10 cellular contexts compared by ENCODE assay signal in the genomic region with DNA sequence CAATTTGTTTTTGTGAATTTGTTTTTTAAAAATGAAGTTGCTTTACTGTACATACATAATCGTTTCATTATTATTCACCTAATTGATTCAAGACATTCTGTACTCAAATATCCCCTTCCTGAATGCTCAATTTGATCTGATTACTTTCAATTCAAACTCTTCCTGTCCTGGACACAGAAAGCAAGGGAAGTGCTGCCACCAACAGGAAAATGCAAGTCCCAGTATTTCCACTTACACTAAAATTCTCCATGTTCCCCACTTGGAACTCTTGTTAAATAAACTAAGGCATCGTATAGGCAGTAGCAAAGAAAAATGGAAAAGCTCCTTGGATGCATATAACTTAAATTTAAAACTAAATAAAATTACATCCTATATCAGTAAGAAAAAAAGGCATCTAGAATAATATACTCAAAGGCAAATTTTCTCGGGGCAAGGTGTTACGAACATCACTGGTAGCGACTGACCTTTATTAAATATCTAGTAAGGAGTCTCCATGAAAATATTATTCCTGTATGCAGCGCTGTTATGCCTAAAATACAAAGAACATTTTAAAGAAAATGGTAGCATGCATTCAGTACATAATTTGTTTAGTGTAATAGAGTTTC.
DNase-seq lines count a peak whose midpoint lies in the region; ATAC-seq, FAIRE-seq and TF ChIP-seq lines count a peak whose summit lies in the region.
"Had no signal": no experiment of that assay in that cellular context is flagged by ENCODE, and none has a peak within 500 bp of the region (broad histone marks: within the 10 kb centered on the region; RNA-seq: fewer than 3 reads in every experiment).

No MANE protein-coding gene starts in this region.

- FAIRE-seq in small intestine (lab: Jason Lieb, UNC), result no peak

- H3K9me3 ChIP-seq in small intestine (ENCODE audit: control insufficient read depth, low read depth) (no peaks in the 10 kb centered on the region), suprapubic skin (no peaks in the 10 kb centered on the region)

- H3K4me3 ChIP-seq in epithelial cell of esophagus (ENCODE audit: low read length) (no peak overlapping the region), small intestine (ENCODE audit: low read depth in 1 of 2, low read length in 2 of 2) (no peak overlapping the region), suprapubic skin (no peak overlapping the region)

- H3K4me1 ChIP-seq in small intestine (ENCODE audit: control insufficient read depth in 2 of 2, insufficient read depth in 1 of 2, low read depth in 1 of 2, low read length in 1 of 2), result no peaks in the 10 kb centered on the region
- no peaks in the 10 kb centered on the region for H3K4me1 ChIP-seq in suprapubic skin

- H3K27me3 ChIP-seq in small intestine (ENCODE audit: control insufficient read depth in 2 of 2, insufficient read depth in 2 of 2, low read length in 2 of 2) (no peaks in the 10 kb centered on the region), suprapubic skin (no peaks in the 10 kb centered on the region)

- WGBS in small intestine, 3 donors, result 61 to 64% (median 62%) methylated on average over 6 of the region's 6 CpGs
- WGBS in suprapubic skin, result 68% methylated on average over 6 of the region's 6 CpGs

- peak; percentile 53 for TF ChIP-seq CTCF in epithelial cell of esophagus (IDR thresholded peaks at IDR 0.05; ENCODE audit: insufficient read depth, low read depth, low read length, missing control alignments)
- peak in 1 of 2 donors; percentile 23 for TF ChIP-seq CTCF in suprapubic skin (IDR thresholded peaks at IDR 0.05)

- H3K36me3 ChIP-seq in small intestine (ENCODE audit: control insufficient read depth in 2 of 2, insufficient read depth in 2 of 2, low read length in 2 of 2) (no peaks in the 10 kb centered on the region), suprapubic skin (no peaks in the 10 kb centered on the region)

- H3K27ac ChIP-seq in small intestine (ENCODE audit: low read depth in 1 of 2, low read length in 1 of 2), result no peak overlapping the region
- no peak overlapping the region for H3K27ac ChIP-seq in suprapubic skin
- H3K27ac ChIP-seq: HL-60 had no signal

- TF ChIP-seq POLR2A in suprapubic skin (IDR thresholded peaks at IDR 0.05), result no peak

- no peak for TF ChIP-seq EP300 in suprapubic skin (IDR thresholded peaks at IDR 0.05)

- no peak for ATAC-seq in HG02571 (IDR thresholded peaks at IDR 0.05; ENCODE audit: unreplicated experiment)
- ATAC-seq in HG03159 (IDR thresholded peaks at IDR 0.05; ENCODE audit: unreplicated experiment), result no peak

- peak; percentile 36 for DNase-seq in NCI-H748 (lab: John Stamatoyannopoulos, UW; ENCODE audit: unreplicated experiment)
- no peak for DNase-seq in NCI-H748 treated with DMSO at 0.1 percent for 48 hours (lab: John Stamatoyannopoulos, UW)
- peak; percentile 68 for DNase-seq in NCI-H69 (lab: John Stamatoyannopoulos, UW)
- peak; percentile 61 for DNase-seq in epithelial cell of esophagus (ENCODE audit: low read depth)
- peak; percentile 16 for DNase-seq in small intestine
- no peak for DNase-seq in suprapubic skin (ENCODE audit: low spot score in 2 of 2)
- DNase-seq: CD4-positive, alpha-beta memory T cell had no signal

Comparison
In these comparisons a context has a peak if more than half of its experiments do, and no peak if none do; other contexts are left out.
1. DNase-seq: peak in NCI-H748 (single experiment), NCI-H69 (single experiment), epithelial cell of esophagus (single experiment) and small intestine (single experiment); none in NCI-H748 treated with DMSO at 0.1 percent for 48 hours (single experiment) and suprapubic skin (0 of 2).